ENCODE assay signal across 13 cellular contexts in the genomic region with DNA sequence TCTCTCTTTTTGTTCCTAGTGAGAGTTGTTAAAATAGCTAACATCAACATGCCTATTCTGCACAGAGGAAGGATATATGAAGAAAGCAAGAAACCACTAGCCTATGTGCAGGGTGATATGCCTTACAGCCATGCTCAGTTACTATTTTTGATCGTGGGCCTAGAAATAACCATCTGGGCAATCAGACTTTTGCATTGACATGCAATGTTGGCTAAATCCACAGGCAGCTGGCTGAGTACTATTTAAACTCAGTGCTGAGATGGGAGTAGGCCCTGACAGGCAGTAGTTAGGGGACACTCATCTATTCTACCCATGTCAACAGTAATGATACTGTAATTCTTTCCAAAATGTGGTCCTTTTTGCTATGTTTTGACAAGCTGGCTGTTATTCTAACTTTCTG.
"Had no signal": no experiment of that assay in that cellular context is flagged by ENCODE, and none has a peak within 500 bp of the region (broad histone marks: within the 10 kb centered on the region; RNA-seq: fewer than 3 reads in every experiment).

No MANE protein-coding gene starts in this region.

- H3K27me3 ChIP-seq: adrenal gland, pancreas, stomach had no signal

- H3K27ac ChIP-seq: adrenal gland, stomach, thoracic aorta had no signal

- H3K9me3 Mint-ChIP-seq: T-helper 1 cell treated with Interleukin-12 subunit alpha and Interleukin-12 subunit beta and Interleukin-4 antibody, amounts not matched to agents 30 μg/mL and 1 μg/mL, for 36 hours had no signal

- H3K9me3 ChIP-seq: adrenal gland, mucosa of descending colon, pancreas, stomach, thoracic aorta had no signal

- H3K27ac Mint-ChIP-seq: dendritic cell treated with granulocyte-macrophage colony-stimulating factor and Interleukin-4, amounts not matched to agents 40 ng/mL and 50 ng/mL, for 4 days; effector memory CD8-positive, alpha-beta T cell; natural killer cell treated with Interleukin-12 subunit alpha and Interleukin-12 subunit beta and Interleukin-15 and Interleukin-18, amount 100 ng/mL, for 72 hours; T-helper 1 cell treated with Interleukin-12 subunit alpha and Interleukin-12 subunit beta and Interleukin-4 antibody, amounts not matched to agents 30 μg/mL and 1 μg/mL, for 36 hours had no signal

- H3K4me3 ChIP-seq: adrenal gland, lung, mucosa of descending colon, pancreas, stomach, thoracic aorta had no signal

- H3K4me1 ChIP-seq: adrenal gland had no signal

- H3K36me3 ChIP-seq: adrenal gland, pancreas, stomach, thoracic aorta had no signal

- H3K4me3 Mint-ChIP-seq: dendritic cell treated with granulocyte-macrophage colony-stimulating factor and Interleukin-4, amounts not matched to agents 40 ng/mL and 50 ng/mL, for 4 days; effector memory CD8-positive, alpha-beta T cell; natural killer cell treated with Interleukin-12 subunit alpha and Interleukin-12 subunit beta and Interleukin-15 and Interleukin-18, amount 100 ng/mL, for 72 hours; T-helper 1 cell treated with Interleukin-12 subunit alpha and Interleukin-12 subunit beta and Interleukin-4 antibody, amounts not matched to agents 30 μg/mL and 1 μg/mL, for 36 hours had no signal

- ATAC-seq: effector memory CD8-positive, alpha-beta T cell; mucosa of descending colon; natural killer cell treated with Interleukin-12 subunit alpha and Interleukin-12 subunit beta and Interleukin-15 and Interleukin-18, amount 100 ng/mL, for 72 hours; pancreas had no signal

- DNase-seq: activated naive CD4-positive, alpha-beta T cell treated with anti-CD3 and anti-CD28 coated beads, Interleukin-2, amount 50 U/mL, for 16 hours; activated T-cell treated with anti-CD3 and anti-CD28 coated beads, Interleukin-2, amount 50 U/mL, for 1 hour; adrenal gland; effector memory CD8-positive, alpha-beta T cell; mucosa of descending colon; pancreas; small intestine; stomach had no signal

- H3K27me3 Mint-ChIP-seq: dendritic cell treated with granulocyte-macrophage colony-stimulating factor and Interleukin-4, amounts not matched to agents 40 ng/mL and 50 ng/mL, for 4 days; effector memory CD8-positive, alpha-beta T cell; natural killer cell treated with Interleukin-12 subunit alpha and Interleukin-12 subunit beta and Interleukin-15 and Interleukin-18, amount 100 ng/mL, for 72 hours had no signal
